In the genomic region with DNA sequence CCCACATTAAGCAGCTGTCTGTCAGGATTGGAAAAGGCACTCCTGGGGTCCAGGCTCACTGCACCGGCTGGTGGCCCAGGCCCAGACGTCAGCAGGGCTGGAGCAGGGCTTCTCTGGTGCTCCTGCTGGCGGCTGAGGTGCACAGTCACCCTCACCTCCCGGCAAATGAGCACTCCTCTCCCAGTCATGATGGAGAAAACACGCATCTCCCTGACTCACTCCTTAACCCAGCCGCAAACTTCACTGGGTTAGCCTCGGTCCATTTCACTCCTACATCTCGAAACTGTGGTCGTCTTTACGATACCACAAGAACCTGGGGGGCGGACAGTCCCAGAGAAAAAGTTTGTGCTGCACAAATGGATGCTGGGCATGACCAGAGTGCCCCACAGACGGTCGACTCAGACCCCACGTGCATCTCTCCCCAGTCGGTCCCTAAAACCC, we compare ENCODE assay signal across 26 cellular contexts. TPM values are rescaled to one million over a fixed set of nuclear protein-coding genes. Genes with fewer than 3 reads are reported as not detected.
DNase-seq lines count a peak whose midpoint lies in the region; TF ChIP-seq lines count a peak whose summit lies in the region.
"Had no signal": no experiment of that assay in that cellular context is flagged by ENCODE, and none has a peak within 500 bp of the region (broad histone marks: within the 10 kb centered on the region; RNA-seq: fewer than 3 reads in every experiment).

No MANE protein-coding gene starts in this region.

- H3K27ac ChIP-seq in endodermal cell (ENCODE audit: low read depth, low read length) (no peak overlapping the region), subcutaneous abdominal adipose tissue (ENCODE audit: low read depth, low read length) (peak overlapping the region; percentile 39)
- H3K27ac ChIP-seq: A549, parathyroid adenoma had no signal

- peaks cover 22% of the 10 kb centered on the region for H3K27me3 Mint-ChIP-seq in activated naive CD4-positive, alpha-beta T cell treated with anti-CD3 and anti-CD28 coated beads, Interleukin-2, amount 10 ng/mL, durations not matched to agents 7 days and 5 days
- H3K27me3 Mint-ChIP-seq in endodermal cell (ENCODE audit: insufficient read depth) = peaks cover 2% of the 10 kb centered on the region
- H3K27me3 Mint-ChIP-seq: naive B cell had no signal

- H3K36me3 Mint-ChIP-seq in activated naive CD4-positive, alpha-beta T cell treated with anti-CD3 and anti-CD28 coated beads, Interleukin-2, amount 10 ng/mL, durations not matched to agents 7 days and 5 days = peaks cover 19% of the 10 kb centered on the region
- H3K36me3 Mint-ChIP-seq in endodermal cell (ENCODE audit: low read depth) = no peaks in the 10 kb centered on the region
- H3K36me3 Mint-ChIP-seq: naive B cell had no signal

- TF ChIP-seq POLR2A in NB4 (IDR thresholded peaks at IDR 0.05; ENCODE audit: extremely low read depth, insufficient read length) = no peak

- peaks cover 6% of the 10 kb centered on the region for H3K27me3 ChIP-seq in endodermal cell (ENCODE audit: control insufficient read depth, insufficient read depth, low read length, poor library complexity, severe bottlenecking)
- H3K27me3 ChIP-seq in subcutaneous abdominal adipose tissue (ENCODE audit: control insufficient read depth in 5 of 5, insufficient read depth in 4 of 5, low read length in 5 of 5) = no peaks in the 10 kb centered on the region
- H3K27me3 ChIP-seq: Peyer's patch had no signal

- no peak for DNase-seq in activated naive CD4-positive, alpha-beta T cell treated with anti-CD3 and anti-CD28 coated beads, Interleukin-2, amount 10 ng/mL, durations not matched to agents 7 days and 5 days
- DNase-seq in activated naive CD4-positive, alpha-beta T cell treated with Interleukin-2 at 50 U/mL for 16 hours = no peak
- peak; percentile 51 for DNase-seq in NB4 (ENCODE audit: low read depth)
- DNase-seq in endodermal cell = peak; percentile 70
- no peak for DNase-seq in GM19238 (ENCODE audit: insufficient read length, low spot score)
- no peak for DNase-seq in COLO668 (lab: John Stamatoyannopoulos, UW; ENCODE audit: unreplicated experiment)
- no peak for DNase-seq in SK-N-DZ (ENCODE audit: low spot score)
- DNase-seq: activated CD4-positive, alpha-beta T cell treated with anti-CD3 and anti-CD28 coated beads, Interleukin-2, amount 10 ng/mL, durations not matched to agents 24 days and 14 days; C1 segment of cervical spinal cord; dermis blood vessel endothelial cell; DMS53; hypothalamus; naive B cell; NCI-H2029; stimulated activated naive CD8-positive, alpha-beta T cell treated with anti-CD3 and anti-CD28 coated beads, Interleukin-15, Interleukin-2, amounts not matched to agents 100 U/mL and 50 U/mL, for 24 hours; trophoblast cell had no signal

- H3K4me1 ChIP-seq in endodermal cell (ENCODE audit: control insufficient read depth, insufficient read depth, low read length) (peaks cover 3% of the 10 kb centered on the region), subcutaneous abdominal adipose tissue (ENCODE audit: control insufficient read depth in 5 of 5, insufficient read depth in 5 of 5, low read length in 5 of 5) (peaks cover 0 to 25% (median 12%) of the 10 kb centered on the region in 5 donors)
- H3K4me1 ChIP-seq: parathyroid adenoma had no signal

- H3K4me3 ChIP-seq in NB4 (ENCODE audit: low read depth, low read length) (no peak overlapping the region), endodermal cell (ENCODE audit: low read length) (no peak overlapping the region), subcutaneous abdominal adipose tissue (ENCODE audit: low read depth in 1 of 5, low read length in 5 of 5) (no peak overlapping the region)
- H3K4me3 ChIP-seq: A549, K562, Peyer's patch had no signal

- H3K36me3 ChIP-seq in endodermal cell (ENCODE audit: control insufficient read depth, insufficient read depth, low read length) (no peaks in the 10 kb centered on the region), subcutaneous abdominal adipose tissue (ENCODE audit: control insufficient read depth in 5 of 5, insufficient read depth in 5 of 5, low read length in 5 of 5) (no peaks in the 10 kb centered on the region)
- H3K36me3 ChIP-seq: Peyer's patch had no signal

- peaks cover 39% of the 10 kb centered on the region for H3K4me1 Mint-ChIP-seq in activated naive CD4-positive, alpha-beta T cell treated with anti-CD3 and anti-CD28 coated beads, Interleukin-2, amount 10 ng/mL, durations not matched to agents 7 days and 5 days
- H3K4me1 Mint-ChIP-seq in endodermal cell = peaks cover 22% of the 10 kb centered on the region

- H3K9me3 Mint-ChIP-seq in activated naive CD4-positive, alpha-beta T cell treated with anti-CD3 and anti-CD28 coated beads, Interleukin-2, amount 10 ng/mL, durations not matched to agents 7 days and 5 days = no peaks in the 10 kb centered on the region
- H3K9me3 Mint-ChIP-seq in endodermal cell = no peaks in the 10 kb centered on the region
- H3K9me3 Mint-ChIP-seq: activated CD4-positive, alpha-beta T cell treated with anti-CD3 and anti-CD28 coated beads, Interleukin-2, amount 10 ng/mL, durations not matched to agents 24 days and 14 days; naive B cell had no signal

- no peak overlapping the region for H3K9ac ChIP-seq in endodermal cell (ENCODE audit: extremely low read depth, low read length, poor library complexity, severe bottlenecking)
- H3K9ac ChIP-seq in subcutaneous abdominal adipose tissue (ENCODE audit: low read length in 5 of 5) = no peak overlapping the region
- H3K9ac ChIP-seq: parathyroid adenoma had no signal

- peak overlapping the region; percentile 58 for H3K27ac Mint-ChIP-seq in activated naive CD4-positive, alpha-beta T cell treated with anti-CD3 and anti-CD28 coated beads, Interleukin-2, amount 10 ng/mL, durations not matched to agents 7 days and 5 days
- no peak overlapping the region for H3K27ac Mint-ChIP-seq in endodermal cell
- H3K27ac Mint-ChIP-seq: activated CD4-positive, alpha-beta T cell treated with anti-CD3 and anti-CD28 coated beads, Interleukin-2, amount 10 ng/mL, durations not matched to agents 24 days and 14 days; activated naive CD4-positive, alpha-beta T cell treated with anti-CD3 and anti-CD28 coated beads, Interleukin-2, amount 50 U/mL, for 72 hours had no signal

- TF ChIP-seq CTCF in NB4 (IDR thresholded peaks at IDR 0.05; ENCODE audit: low read depth, low read length) (no peak), endodermal cell (conservative IDR thresholded peaks at IDR 0.05) (peak; percentile 52)

- no peak overlapping the region for H3K4me3 Mint-ChIP-seq in activated naive CD4-positive, alpha-beta T cell treated with anti-CD3 and anti-CD28 coated beads, Interleukin-2, amount 10 ng/mL, durations not matched to agents 7 days and 5 days
- no peak overlapping the region for H3K4me3 Mint-ChIP-seq in endodermal cell
- H3K4me3 Mint-ChIP-seq: activated CD4-positive, alpha-beta T cell treated with anti-CD3 and anti-CD28 coated beads, Interleukin-2, amount 10 ng/mL, durations not matched to agents 24 days and 14 days had no signal

- H3K9me3 ChIP-seq in endodermal cell (ENCODE audit: control insufficient read depth, low read length) (no peaks in the 10 kb centered on the region), subcutaneous abdominal adipose tissue (ENCODE audit: control insufficient read depth in 5 of 5, low read length in 5 of 5) (no peaks in the 10 kb centered on the region)
- H3K9me3 ChIP-seq: A549, Peyer's patch had no signal

- WGBS in endodermal cell (ENCODE audit: insufficient coverage in 1 of 2, insufficient read length in 1 of 2), 2 experiments = 89 to 93% methylated on average over 15 of the region's 15 CpGs

- CTCF ChIA-PET in activated naive CD4-positive, alpha-beta T cell treated with anti-CD3 and anti-CD28 coated beads, Interleukin-2, amount 10 ng/mL, durations not matched to agents 7 days and 5 days (lab: Charles Lee) = interaction anchor here (0.9 to 1.9 kb wide), 2 partner anchors 10 to 26 kb away, joined by 4 read pairs; no protein-coding TSS in a partner anchor

RNA-seq across cellular contexts. Expression of gene RASA3, which starts 3.3 kb away (rescaled TPM):
- total RNA-seq in endodermal cell = 10 to 100 TPM in 1 of 2 donors, 1 to 10 TPM in 1; 6.3 to 12.0 TPM
- 27.0 TPM for polyA plus RNA-seq in endodermal cell (2013, experiment 1 of 2)
- 25.2 TPM for polyA plus RNA-seq in endodermal cell (2013, experiment 2 of 2)
- polyA plus RNA-seq in SK-N-DZ (2014; cell fraction: cytosol; rRNA removed) = 14.5 and 15.7 TPM in 2 replicates
- polyA plus RNA-seq in SK-N-DZ (2014; cell fraction: nucleus; rRNA removed) = 14.6 and 15.5 TPM in 2 replicates

RNA-seq across cellular contexts. Expression of gene CFAP97D2, which starts 43.3 kb away (rescaled TPM):
- total RNA-seq in endodermal cell = not detected
- not detected for polyA plus RNA-seq in endodermal cell (2013, experiment 1 of 2)
- not detected for polyA plus RNA-seq in endodermal cell (2013, experiment 2 of 2)
- polyA plus RNA-seq in SK-N-DZ (2014; cell fraction: cytosol; rRNA removed) = not detected in 2 replicates
- not detected in 2 replicates for polyA plus RNA-seq in SK-N-DZ (2014; cell fraction: nucleus; rRNA removed)
- total RNA-seq: activated CD4-positive, alpha-beta T cell treated with anti-CD3 and anti-CD28 coated beads, Interleukin-2, amount 10 ng/mL, durations not matched to agents 24 days and 14 days; activated naive CD4-positive, alpha-beta T cell treated with anti-CD3 and anti-CD28 coated beads, Interleukin-2, amount 50 U/mL, for 72 hours; dermis blood vessel endothelial cell; fibroblast of villous mesenchyme; K562; lung microvascular endothelial cell; NCI-H460; Peyer's patch had no signal
- polyA plus RNA-seq: A549, K562, keratinocyte had no signal

Comparison
In these comparisons a context has a peak if more than half of its experiments do, and no peak if none do; other contexts are left out.
1. DNase-seq: peak in NB4 (single experiment) and endodermal cell (single experiment); none in activated naive CD4-positive, alpha-beta T cell treated with anti-CD3 and anti-CD28 coated beads, Interleukin-2, amount 10 ng/mL, durations not matched to agents 7 days and 5 days (single experiment), activated naive CD4-positive, alpha-beta T cell treated with Interleukin-2 at 50 U/mL for 16 hours (single experiment), GM19238 (single experiment), COLO668 (single experiment) and SK-N-DZ (single experiment).